ENCODE assay signal across 8 cellular contexts in genomic region chr9:99720455-99721050, GRCh38.
DNase-seq lines count a peak whose midpoint lies in the region; ATAC-seq and TF ChIP-seq lines count a peak whose summit lies in the region.

No MANE protein-coding gene starts in this region.

- TF ChIP-seq CTCF in natural killer cell (IDR thresholded peaks at IDR 0.05) (no peak), stomach (IDR thresholded peaks at IDR 0.05) (no peak), osteocyte (IDR thresholded peaks at IDR 0.05) (no peak)

- no peak for TF ChIP-seq POLR2A in stomach (IDR thresholded peaks at IDR 0.05)

- no peaks in the 10 kb centered on the region for H3K36me3 ChIP-seq in ACC112 (ENCODE audit: insufficient read depth, low read length)
- no peaks in the 10 kb centered on the region for H3K36me3 ChIP-seq in stomach

- H3K9me3 Mint-ChIP-seq in natural killer cell (no peaks in the 10 kb centered on the region), osteocyte (ENCODE audit: unreplicated experiment) (no peaks in the 10 kb centered on the region)

- WGBS in stomach, 5 donors = 51 to 68% (median 59%) methylated on average over 1 of the region's 1 CpG

- H3K27me3 ChIP-seq in ACC112 (ENCODE audit: insufficient read depth, low read length) = no peaks in the 10 kb centered on the region; the same call in 1 of the 2 replicates
- H3K27me3 ChIP-seq in stomach = no peaks in the 10 kb centered on the region

- peaks cover 24% of the 10 kb centered on the region for H3K4me1 Mint-ChIP-seq in T-helper 17 cell
- H3K4me1 Mint-ChIP-seq in natural killer cell = peaks cover 37% of the 10 kb centered on the region in 2 donors
- peaks cover 4% of the 10 kb centered on the region for H3K4me1 Mint-ChIP-seq in osteocyte (ENCODE audit: unreplicated experiment)

- H3K27ac Mint-ChIP-seq in T-helper 17 cell = peak overlapping the region; percentile 77
- peak overlapping the region; percentile 90 to 92 for H3K27ac Mint-ChIP-seq in natural killer cell
- H3K27ac Mint-ChIP-seq in osteocyte (ENCODE audit: unreplicated experiment) = no peak overlapping the region

- peak overlapping the region; percentile 65 for H3K4me3 ChIP-seq in ACC112 (ENCODE audit: low read depth, low read length)
- peak overlapping the region in 2 of 4 donors; percentile 6 to 19 for H3K4me3 ChIP-seq in stomach

- DNase-seq in T-helper 17 cell (no peak), natural killer cell (no peak), stomach (no peak), osteocyte (ENCODE audit: extremely low spot score, unreplicated experiment) (no peak), Right ventricle myocardium inferior (ENCODE audit: missing footprints) (no peak)

- H3K27me3 Mint-ChIP-seq in T-helper 17 cell = no peaks in the 10 kb centered on the region
- no peaks in the 10 kb centered on the region for H3K27me3 Mint-ChIP-seq in natural killer cell (ENCODE audit: low read depth in 2 of 2)
- peaks cover 46% of the 10 kb centered on the region for H3K27me3 Mint-ChIP-seq in osteocyte (ENCODE audit: unreplicated experiment)

- H3K4me1 ChIP-seq in ACC112 (ENCODE audit: control insufficient read depth, insufficient read depth, low read length, unreplicated experiment) = peaks cover 5% of the 10 kb centered on the region
- peaks cover 0 to 6% (median 0%) of the 10 kb centered on the region in 4 donors for H3K4me1 ChIP-seq in stomach

- H3K79me2 ChIP-seq in ACC112 (ENCODE audit: control insufficient read depth, insufficient read depth, low read length, unreplicated experiment) = no peaks in the 10 kb centered on the region

- H3K27ac ChIP-seq in ACC112 (ENCODE audit: low read depth, low read length) (0 out of 2 replicates have a peak overlapping the region, but pooled peaks have one; percentile 5), stomach (peak overlapping the region in 1 of 5 donors; percentile 47)

- H3K9me3 ChIP-seq in T-helper 17 cell (ENCODE audit: control insufficient read depth, low read length, poor library complexity, severe bottlenecking) = no peaks in the 10 kb centered on the region
- no peaks in the 10 kb centered on the region for H3K9me3 ChIP-seq in stomach

- H3K4me3 Mint-ChIP-seq in T-helper 17 cell (peak overlapping the region; percentile 86), natural killer cell (peak overlapping the region; percentile 91), osteocyte (ENCODE audit: unreplicated experiment) (no peak overlapping the region)

- H3K36me3 Mint-ChIP-seq in T-helper 17 cell (ENCODE audit: low read depth) = no peaks in the 10 kb centered on the region
- no peaks in the 10 kb centered on the region for H3K36me3 Mint-ChIP-seq in natural killer cell
- no peaks in the 10 kb centered on the region for H3K36me3 Mint-ChIP-seq in osteocyte (ENCODE audit: unreplicated experiment)

- H2AFZ ChIP-seq in ACC112 (ENCODE audit: low read length, unreplicated experiment) = no peak overlapping the region

- ATAC-seq in GM18870 (IDR thresholded peaks at IDR 0.05; ENCODE audit: unreplicated experiment) (peak; percentile 76), HG03060 (IDR thresholded peaks at IDR 0.05; ENCODE audit: low read depth, unreplicated experiment) (peak; percentile 61), T-helper 17 cell (peak; percentile 55), natural killer cell (peak; percentile 65 to 73 (median 67)), Right ventricle myocardium inferior (no peak)

- TF ChIP-seq EP300 in stomach (IDR thresholded peaks at IDR 0.05) = no peak

- intact Hi-C loops in natural killer cell (cut with micrococcal nuclease) = no loop called here
- intact Hi-C loops in stomach (cut with DNase I; ENCODE audit: low total_unique reads) = no loop called here
- intact Hi-C loops in Right ventricle myocardium inferior (cut with DNase I) = no loop called here
